Comparison of ENCODE assay signal across 12 cellular contexts in the genomic region with DNA sequence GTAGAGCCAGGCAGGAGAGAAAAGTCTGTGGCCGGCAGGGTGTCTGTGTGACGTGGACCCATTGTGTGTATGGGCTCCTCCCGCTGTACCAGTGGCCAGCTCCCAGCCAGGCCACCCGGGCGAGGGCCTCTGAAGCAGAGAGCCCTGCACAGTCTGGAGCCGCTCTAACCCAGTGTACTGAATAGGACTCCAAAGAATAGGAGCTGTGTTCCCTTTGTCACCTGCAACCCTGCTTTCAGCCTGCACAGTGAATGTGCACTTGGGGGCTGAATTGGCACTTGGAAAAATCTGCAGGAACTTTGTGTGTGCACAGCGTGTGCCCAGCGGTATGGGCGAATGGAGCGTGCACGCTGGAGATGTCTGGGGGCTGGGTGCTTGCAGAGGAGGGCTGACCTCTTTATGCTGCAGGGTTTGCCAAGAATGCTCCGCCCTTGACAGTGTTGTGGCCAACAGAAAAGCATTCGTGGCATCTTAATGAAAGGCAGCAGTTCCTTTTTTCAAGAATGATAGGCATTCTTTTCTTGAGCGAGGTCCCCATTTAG.
DNase-seq lines count a peak whose midpoint lies in the region; ATAC-seq and TF ChIP-seq lines count a peak whose summit lies in the region.
"Had no signal": no experiment of that assay in that cellular context is flagged by ENCODE, and none has a peak within 500 bp of the region (broad histone marks: within the 10 kb centered on the region; RNA-seq: fewer than 3 reads in every experiment).

No MANE protein-coding gene starts in this region.

- no peak overlapping the region for H3K4me3 ChIP-seq in effector memory CD4-positive, alpha-beta T cell (ENCODE audit: insufficient read depth, low read depth, low read length, poor library complexity, severe bottlenecking)

- H3K9me3 ChIP-seq in effector memory CD4-positive, alpha-beta T cell (ENCODE audit: control insufficient read depth, low read length), result no peaks in the 10 kb centered on the region

- peaks cover 68% of the 10 kb centered on the region for H3K4me1 Mint-ChIP-seq in osteocyte (ENCODE audit: unreplicated experiment)

- no peaks in the 10 kb centered on the region for H3K36me3 ChIP-seq in effector memory CD4-positive, alpha-beta T cell (ENCODE audit: control insufficient read depth, insufficient read depth, low read length)

- TF ChIP-seq CTCF in AG09319 (IDR thresholded peaks at IDR 0.05; ENCODE audit: low read depth, low read length), result no peak
- TF ChIP-seq CTCF in osteocyte (IDR thresholded peaks at IDR 0.05), result no peak

- H3K9me3 Mint-ChIP-seq in osteocyte (ENCODE audit: unreplicated experiment), result no peaks in the 10 kb centered on the region

- no peaks in the 10 kb centered on the region for H3K36me3 Mint-ChIP-seq in osteocyte (ENCODE audit: unreplicated experiment)
- H3K36me3 Mint-ChIP-seq: activated naive CD8-positive, alpha-beta T cell had no signal

- H3K27ac ChIP-seq in effector memory CD4-positive, alpha-beta T cell (ENCODE audit: insufficient read depth, low read length, poor library complexity, severe bottlenecking), result no peak overlapping the region
- H3K27ac ChIP-seq: C4-2B had no signal

- H3K27me3 Mint-ChIP-seq in osteocyte (ENCODE audit: unreplicated experiment), result no peaks in the 10 kb centered on the region
- H3K27me3 Mint-ChIP-seq: activated naive CD8-positive, alpha-beta T cell had no signal

- peak overlapping the region; percentile 68 for H3K27ac Mint-ChIP-seq in osteocyte (ENCODE audit: unreplicated experiment)
- H3K27ac Mint-ChIP-seq: activated naive CD8-positive, alpha-beta T cell had no signal

- no peak overlapping the region for H3K4me3 Mint-ChIP-seq in osteocyte (ENCODE audit: unreplicated experiment)
- H3K4me3 Mint-ChIP-seq: activated naive CD8-positive, alpha-beta T cell had no signal

- no peak for ATAC-seq in activated CD4-positive, CD25-positive, alpha-beta regulatory T cell treated with anti-CD3 and anti-CD28 coated beads, Interleukin-2, amount 50 U/mL, for 24 hours

- DNase-seq in AG09319 (ENCODE audit: extremely low read depth, low read depth) (peak; percentile 32), RPMI8226 (peak; percentile 32), globus pallidus (ENCODE audit: low spot score) (peak; percentile 92), osteocyte (ENCODE audit: extremely low spot score, unreplicated experiment) (no peak), DMS 273 (lab: John Stamatoyannopoulos, UW; ENCODE audit: unreplicated experiment) (no peak), OCI-M1 (lab: John Stamatoyannopoulos, UW) (no peak)
- DNase-seq in effector memory CD4-positive, alpha-beta T cell, result no peak
- DNase-seq: kidney glomerular epithelial cell, NCI-H774 had no signal

- H3K4me1 ChIP-seq in effector memory CD4-positive, alpha-beta T cell (ENCODE audit: control insufficient read depth, insufficient read depth, low read length, poor library complexity, severe bottlenecking), result no peaks in the 10 kb centered on the region

- no peaks in the 10 kb centered on the region for H3K27me3 ChIP-seq in effector memory CD4-positive, alpha-beta T cell (replicated peaks; ENCODE audit: control insufficient read depth, insufficient read depth, low read length, poor library complexity, severe bottlenecking)

Comparison
In these comparisons a context has a peak if more than half of its experiments do, and no peak if none do; other contexts are left out.
1. DNase-seq: peak in AG09319 (single experiment), RPMI8226 (single experiment) and globus pallidus (single experiment); none in osteocyte (single experiment), effector memory CD4-positive, alpha-beta T cell (0 of 3), DMS 273 (single experiment) and OCI-M1 (single experiment).